ENCODE assay signal across 10 cellular contexts in the genomic region with DNA sequence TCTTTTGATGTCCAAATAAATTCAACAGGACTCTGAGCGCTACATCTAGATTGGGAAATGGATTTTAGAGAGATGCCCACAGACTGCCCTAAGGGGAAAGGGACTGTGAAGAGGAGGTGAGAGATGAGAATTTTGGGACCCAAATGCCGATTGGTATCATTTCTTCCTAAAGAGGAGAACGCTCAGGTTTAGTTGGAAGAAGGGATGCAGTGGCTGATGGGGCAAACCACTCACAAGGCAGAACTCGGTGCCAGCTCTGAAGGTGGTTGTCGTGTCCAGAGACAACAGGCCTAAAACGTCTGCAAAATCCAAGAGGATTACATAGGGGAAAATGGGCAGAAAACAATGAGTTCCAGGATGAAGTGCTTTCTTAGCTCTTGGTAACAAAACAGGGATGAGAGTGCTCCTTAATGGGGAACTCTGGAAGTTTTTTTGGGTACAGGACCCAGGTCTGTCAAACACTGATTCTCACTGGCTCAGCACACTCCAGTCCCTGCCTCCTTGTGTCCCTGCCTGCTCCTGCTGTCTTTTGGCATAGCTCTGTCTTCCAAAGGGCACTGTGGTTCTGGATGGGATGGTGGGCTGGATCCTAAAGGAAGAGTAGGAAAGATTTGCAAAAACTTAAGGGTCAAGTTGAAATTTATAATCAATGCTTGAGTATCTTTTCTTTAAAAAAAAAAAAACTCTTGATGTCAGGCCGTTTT. TPM values are rescaled to one million over a fixed set of nuclear protein-coding genes. Genes with fewer than 3 reads are reported as not detected.
A peak's percentile ranks its signal among the peaks of the same experiment; 100 is the strongest.
DNase-seq lines count a peak whose midpoint lies in the region; ATAC-seq and TF ChIP-seq lines count a peak whose summit lies in the region.
"Had no signal": no experiment of that assay in that cellular context is flagged by ENCODE, and none has a peak within 500 bp of the region (broad histone marks: within the 10 kb centered on the region; RNA-seq: fewer than 3 reads in every experiment).

No MANE protein-coding gene starts in this region.

- no peak for ATAC-seq in HG03460 (IDR thresholded peaks at IDR 0.05; ENCODE audit: unreplicated experiment)

- BruUV-seq in Caco-2 (replicated peaks; lab: Mats Ljungman, UMichigan): no TSS peak

- H3K27me3 ChIP-seq in adipocyte (replicated peaks; ENCODE audit: control insufficient read depth, insufficient read depth, low read length) (no peaks in the 10 kb centered on the region), thyroid gland (no peaks in the 10 kb centered on the region), Caco-2 (replicated peaks; ENCODE audit: control insufficient read depth, insufficient read depth, low read length) (no peaks in the 10 kb centered on the region)

- intact Hi-C loops in thyroid gland (cut with DNase I): no loop called here
- intact Hi-C loops in Caco-2 (cut with micrococcal nuclease; ENCODE audit: unreplicated experiment): no loop called here

- H3K4me1 Mint-ChIP-seq in activated naive CD4-positive, alpha-beta T cell treated with anti-CD3 and anti-CD28 coated beads, Interleukin-2, amount 50 U/mL, for 24 hours: peaks cover 58% of the 10 kb centered on the region
- peaks cover 19% of the 10 kb centered on the region for H3K4me1 Mint-ChIP-seq in Caco-2 (ENCODE audit: low read depth, unreplicated experiment)

- peak overlapping the region; percentile 41 for H3K27ac Mint-ChIP-seq in activated naive CD4-positive, alpha-beta T cell treated with anti-CD3 and anti-CD28 coated beads, Interleukin-2, amount 50 U/mL, for 24 hours
- H3K27ac Mint-ChIP-seq in Caco-2 (ENCODE audit: unreplicated experiment): no peak overlapping the region

- H3K36me3 ChIP-seq in adipocyte (ENCODE audit: control insufficient read depth, insufficient read depth, low read length, severe bottlenecking): peaks cover 59% of the 10 kb centered on the region
- peaks cover 65% of the 10 kb centered on the region for H3K36me3 ChIP-seq in mesodermal cell (ENCODE audit: control insufficient read depth, insufficient read depth, low read length)
- H3K36me3 ChIP-seq in thyroid gland: peaks cover 0 to 3% of the 10 kb centered on the region in 2 donors
- no peaks in the 10 kb centered on the region; the same call in 1 of the 2 replicates for H3K36me3 ChIP-seq in Caco-2 (ENCODE audit: control insufficient read depth, insufficient read depth, low read length)

- no peaks in the 10 kb centered on the region for H3K9me3 ChIP-seq in adipocyte (ENCODE audit: control insufficient read depth, low read length)
- H3K9me3 ChIP-seq in mesodermal cell (ENCODE audit: control insufficient read depth, low read length): no peaks in the 10 kb centered on the region
- no peaks in the 10 kb centered on the region for H3K9me3 ChIP-seq in thyroid gland
- H3K9me3 ChIP-seq in Caco-2: no peaks in the 10 kb centered on the region

- no peaks in the 10 kb centered on the region for H3K9me3 Mint-ChIP-seq in activated naive CD4-positive, alpha-beta T cell treated with anti-CD3 and anti-CD28 coated beads, Interleukin-2, amount 50 U/mL, for 24 hours
- H3K9me3 Mint-ChIP-seq in Caco-2 (ENCODE audit: unreplicated experiment): no peaks in the 10 kb centered on the region

- WGBS in mesodermal cell (ENCODE audit: insufficient coverage in 2 of 2), 2 experiments: 78 to 90% methylated on average over 6 of the region's 7 CpGs
- WGBS in thyroid gland, 2 donors: 85 to 87% methylated on average over 7 of the region's 7 CpGs

- POLR2A ChIA-PET in Caco-2 (lab: Charles Lee): no interaction called here

- H3K9ac ChIP-seq in adipocyte (ENCODE audit: low read length): peak overlapping the region; percentile 4

- H3K27ac ChIP-seq in mesodermal cell (ENCODE audit: low read depth, low read length, severe bottlenecking): peak overlapping the region; percentile 88
- peak overlapping the region in 2 of 3 donors; percentile 25 to 55 for H3K27ac ChIP-seq in thyroid gland

- peak overlapping the region; percentile 73 for H3K4me3 Mint-ChIP-seq in activated naive CD4-positive, alpha-beta T cell treated with anti-CD3 and anti-CD28 coated beads, Interleukin-2, amount 50 U/mL, for 24 hours
- H3K4me3 Mint-ChIP-seq in Caco-2 (ENCODE audit: unreplicated experiment): no peak overlapping the region

- no peak overlapping the region for H3K4me3 ChIP-seq in adipocyte (ENCODE audit: low read length)
- no peak overlapping the region for H3K4me3 ChIP-seq in mesodermal cell (ENCODE audit: extremely low read depth, insufficient read depth, low read length, poor library complexity, severe bottlenecking)
- H3K4me3 ChIP-seq in thyroid gland (replicated peaks in 1 of 3): no peak overlapping the region
- no peak overlapping the region for H3K4me3 ChIP-seq in Caco-2 (ENCODE audit: low read depth, low read length)

- H3K27me3 Mint-ChIP-seq in activated naive CD4-positive, alpha-beta T cell treated with anti-CD3 and anti-CD28 coated beads, Interleukin-2, amount 50 U/mL, for 24 hours: no peaks in the 10 kb centered on the region
- no peaks in the 10 kb centered on the region for H3K27me3 Mint-ChIP-seq in Caco-2 (ENCODE audit: insufficient read depth, unreplicated experiment)

- H3K36me3 Mint-ChIP-seq in activated naive CD4-positive, alpha-beta T cell treated with anti-CD3 and anti-CD28 coated beads, Interleukin-2, amount 50 U/mL, for 24 hours: peaks cover 24% of the 10 kb centered on the region
- H3K36me3 Mint-ChIP-seq in Caco-2 (ENCODE audit: insufficient read depth, unreplicated experiment): peaks cover 90% of the 10 kb centered on the region

- CTCF ChIA-PET in Caco-2 (lab: Charles Lee): interaction anchor here (0.6 kb wide), 1 partner anchor 28 kb away, joined by 8 read pairs; no protein-coding TSS in a partner anchor

- no peak for DNase-seq in activated naive CD4-positive, alpha-beta T cell treated with Interleukin-2 at 50 U/mL for 16 hours
- DNase-seq in adipocyte (ENCODE audit: low read depth) (no peak), thyroid gland (no peak), Caco-2 (no peak), NCI-H226 (no peak)
- DNase-seq: activated T-cell treated with anti-CD3 and anti-CD28 coated beads, Interleukin-2, amount 50 U/mL, for 1 hour; NCI-H446 treated with DMSO at 0.1 percent for 48 hours had no signal

- TF ChIP-seq CTCF in thyroid gland (IDR thresholded peaks at IDR 0.05) (no peak), Caco-2 (IDR thresholded peaks at IDR 0.05; ENCODE audit: insufficient read depth in 1 of 2, low read depth in 1 of 2, low read length in 1 of 2, severe bottlenecking in 1 of 2, unreplicated experiment in 1 of 2) (no peak)

- no peak for TF ChIP-seq POLR2A in thyroid gland (IDR thresholded peaks at IDR 0.05)

- peaks cover 53% of the 10 kb centered on the region for H3K4me1 ChIP-seq in adipocyte (ENCODE audit: control insufficient read depth, insufficient read depth, low read length)
- peaks cover 50% of the 10 kb centered on the region for H3K4me1 ChIP-seq in mesodermal cell (ENCODE audit: control insufficient read depth, insufficient read depth, low read length, poor library complexity, severe bottlenecking)
- H3K4me1 ChIP-seq in thyroid gland: peaks cover 21 to 46% of the 10 kb centered on the region in 2 donors
- H3K4me1 ChIP-seq in Caco-2: peaks cover 31% of the 10 kb centered on the region

RNA-seq across cellular contexts. Expression of a gene that starts 29.0 kb away (rescaled TPM):
- polyA plus RNA-seq in mesodermal cell (2013, experiment 1 of 2): 16.7 TPM
- 16.1 TPM for polyA plus RNA-seq in mesodermal cell (2013, experiment 2 of 2)
- 10 to 100 TPM; 42.1 to 78.3 (median 61.7) TPM for total RNA-seq in thyroid gland
- 33.2 and 36.2 TPM in 2 replicates for total RNA-seq in Caco-2 (2022)
